8 cellular contexts compared by ENCODE assay signal in the genomic region with DNA sequence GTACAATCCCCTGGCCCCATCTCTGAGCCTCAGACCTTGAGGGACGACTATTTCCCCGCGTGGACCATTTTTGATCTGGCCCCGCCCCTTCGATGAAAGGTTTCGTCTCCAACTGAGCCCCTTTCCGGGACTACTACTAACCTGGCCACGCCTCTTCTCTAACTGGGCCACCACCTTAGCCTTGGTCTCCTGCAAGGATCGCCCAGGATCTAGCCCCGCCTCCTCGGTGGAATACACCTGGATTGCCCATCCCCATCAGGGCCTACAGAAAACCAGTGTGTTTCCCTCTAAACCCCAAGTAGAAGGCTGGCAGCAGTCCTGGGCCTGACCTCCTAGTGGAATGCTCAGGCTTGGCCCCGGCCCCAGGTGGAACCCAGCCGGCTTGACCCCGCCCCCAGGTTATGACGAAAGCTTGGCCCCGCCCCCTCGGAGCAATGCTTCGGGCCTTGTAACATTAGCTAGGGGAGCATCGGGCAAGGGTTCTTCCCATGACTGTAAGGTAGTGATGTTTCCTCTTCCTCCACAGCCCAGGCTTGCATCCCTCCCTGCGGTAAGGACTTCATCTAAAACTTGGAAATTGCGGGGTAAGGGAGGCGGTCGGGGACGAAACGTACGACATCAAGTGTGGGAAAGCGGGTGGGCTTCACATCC. TPM values are rescaled to one million over a fixed set of nuclear protein-coding genes. Genes with fewer than 3 reads are reported as not detected.
DNase-seq lines count a peak whose midpoint lies in the region; ATAC-seq and TF ChIP-seq lines count a peak whose summit lies in the region.

No MANE protein-coding gene starts in this region.

- 38% methylated on average over 27 of the region's 27 CpGs for WGBS in smooth muscle cell (ENCODE audit: low lambda C conversion rate)

- H3K36me3 ChIP-seq in RWPE2 (ENCODE audit: low read depth), result peaks cover 49% of the 10 kb centered on the region
- H3K36me3 ChIP-seq in iPS-18a (ENCODE audit: control insufficient read depth, low read depth, low read length), result no peaks in the 10 kb centered on the region
- no peaks in the 10 kb centered on the region for H3K36me3 ChIP-seq in smooth muscle cell (ENCODE audit: low read depth)

- TF ChIP-seq CTCF in RWPE2 (IDR thresholded peaks at IDR 0.05; ENCODE audit: poor library complexity, severe bottlenecking), result no peak
- no peak for TF ChIP-seq CTCF in MCF 10A (IDR thresholded peaks at IDR 0.05; ENCODE audit: unreplicated experiment)
- no peak for TF ChIP-seq CTCF in smooth muscle cell (IDR thresholded peaks at IDR 0.05; ENCODE audit: borderline replicate concordance, insufficient read depth, poor library complexity, severe bottlenecking)

- H3K27ac Mint-ChIP-seq in MCF 10A (ENCODE audit: low read depth, unreplicated experiment), result peak overlapping the region; percentile 90

- no peak overlapping the region for H2AFZ ChIP-seq in smooth muscle cell (ENCODE audit: low read depth)

- H3K9me3 Mint-ChIP-seq in MCF 10A (ENCODE audit: unreplicated experiment), result no peaks in the 10 kb centered on the region

- no peaks in the 10 kb centered on the region for H3K27me3 Mint-ChIP-seq in MCF 10A (ENCODE audit: insufficient read depth, unreplicated experiment)

- H3K79me2 ChIP-seq in smooth muscle cell (ENCODE audit: low read depth), result peaks cover 15% of the 10 kb centered on the region

- H3K27ac ChIP-seq in RWPE2 (ENCODE audit: poor library complexity, severe bottlenecking) (peak overlapping the region; percentile 37), iPS-18a (ENCODE audit: low read length) (peak overlapping the region; percentile 70), smooth muscle cell (ENCODE audit: low read depth) (peak overlapping the region; percentile 72)

- peaks cover 4% of the 10 kb centered on the region for H3K4me1 ChIP-seq in RWPE2 (ENCODE audit: insufficient read depth, poor library complexity, severe bottlenecking)
- peaks cover 8% of the 10 kb centered on the region for H3K4me1 ChIP-seq in iPS-18a (ENCODE audit: control insufficient read depth, low read depth, low read length)
- H3K4me1 ChIP-seq in smooth muscle cell (ENCODE audit: low read depth), result no peaks in the 10 kb centered on the region

- peaks cover 64% of the 10 kb centered on the region for H3K36me3 Mint-ChIP-seq in MCF 10A (ENCODE audit: insufficient read depth, unreplicated experiment)

- BruUV-seq in MCF 10A (replicated peaks; lab: Mats Ljungman, UMichigan), result no TSS peak

- no peaks in the 10 kb centered on the region for H3K9me3 ChIP-seq in RWPE2 (ENCODE audit: severe bottlenecking)
- no peaks in the 10 kb centered on the region for H3K9me3 ChIP-seq in iPS-18a (ENCODE audit: control insufficient read depth, low read depth, low read length)
- H3K9me3 ChIP-seq in smooth muscle cell (replicated peaks; ENCODE audit: low read depth), result no peaks in the 10 kb centered on the region

- peak overlapping the region; percentile 54 for H3K9ac ChIP-seq in iPS-18a (ENCODE audit: low read length)
- H3K9ac ChIP-seq in smooth muscle cell (ENCODE audit: low read depth), result no peak overlapping the region

- H3K27me3 ChIP-seq in RWPE2 (ENCODE audit: insufficient read depth, poor library complexity, severe bottlenecking), result no peaks in the 10 kb centered on the region
- H3K27me3 ChIP-seq in iPS-18a (ENCODE audit: control insufficient read depth, insufficient read depth, low read length), result peaks cover 6% of the 10 kb centered on the region
- no peaks in the 10 kb centered on the region for H3K27me3 ChIP-seq in smooth muscle cell (ENCODE audit: low read depth)

- H4K20me1 ChIP-seq in smooth muscle cell (ENCODE audit: low read depth), result peaks cover 70% of the 10 kb centered on the region

- H3K4me3 ChIP-seq in RWPE2 (ENCODE audit: severe bottlenecking), result peak overlapping the region; percentile 45
- H3K4me3 ChIP-seq in iPS-18a (ENCODE audit: low read length), result peak overlapping the region; percentile 77
- no peak overlapping the region for H3K4me3 ChIP-seq in smooth muscle cell

- peaks cover 42% of the 10 kb centered on the region for H3F3A ChIP-seq in smooth muscle cell (ENCODE audit: low read depth)

- CTCF ChIA-PET in MCF 10A (lab: Yijun Ruan, JAX), result interaction anchor here (0.6 to 3.0 kb wide), 4 partner anchors 14 to 107 kb away, joined by 3 to 19 read pairs (median 5); no protein-coding TSS in a partner anchor

- peak; percentile 54 for ATAC-seq in RWPE2 (ENCODE audit: low read depth)
- no peak for ATAC-seq in GM18870 (IDR thresholded peaks at IDR 0.05; ENCODE audit: unreplicated experiment)
- no peak for ATAC-seq in GM18873 (IDR thresholded peaks at IDR 0.05; ENCODE audit: low FRiP score, unreplicated experiment)

- peaks cover 45% of the 10 kb centered on the region for H3K4me1 Mint-ChIP-seq in MCF 10A (ENCODE audit: insufficient read depth, unreplicated experiment)

- POLR2A ChIA-PET in MCF 10A (lab: Yijun Ruan, JAX), result interaction anchor here (3.7 kb wide), 1 partner anchor 13 kb away, joined by 39 read pairs; no protein-coding TSS in a partner anchor

- DNase-seq in CD1c-positive myeloid dendritic cell (ENCODE audit: extremely low spot score) (peak; percentile 53), RWPE2 (ENCODE audit: low spot score) (peak; percentile 89), MCF 10A (ENCODE audit: unreplicated experiment) (peak; percentile 73), smooth muscle cell (lab: John Stamatoyannopoulos, UW; ENCODE audit: unreplicated experiment) (peak; percentile 18), DMS53 (lab: John Stamatoyannopoulos, UW) (no peak)

- intact Hi-C loops in MCF 10A (cut with micrococcal nuclease), result no loop called here

- peak overlapping the region; percentile 83 for H3K4me3 Mint-ChIP-seq in MCF 10A (ENCODE audit: unreplicated experiment)

- H3K4me2 ChIP-seq in smooth muscle cell, result peak overlapping the region; percentile 81

RNA-seq across cellular contexts. Expression of gene SPACA6, which starts 9.1 kb away (rescaled TPM):
- total RNA-seq in MCF 10A (2022) (13.1 and 18.1 TPM in 2 replicates), smooth muscle cell (3.3 and 4.1 TPM in 2 replicates)
- polyA plus RNA-seq in smooth muscle cell, result 3.0 and 4.3 TPM in 2 replicates

RNA-seq across cellular contexts. Expression of gene HAS1, which starts 21.6 kb away (rescaled TPM):
- 0.34 and 0.42 TPM in 2 replicates for total RNA-seq in MCF 10A (2022)
- total RNA-seq in smooth muscle cell, result 0.90 and 0.94 TPM in 2 replicates
- 1.5 and 1.8 TPM in 2 replicates for polyA plus RNA-seq in smooth muscle cell

RNA-seq across cellular contexts. Expression of gene FPR1, which starts 49.5 kb away (rescaled TPM):
- total RNA-seq in MCF 10A (2022), result 6.2 and 8.6 TPM in 2 replicates
- not detected in 2 replicates for total RNA-seq in smooth muscle cell
- polyA plus RNA-seq in smooth muscle cell, result not detected in 2 replicates

RNA-seq across cellular contexts. Expression of gene SIGLEC14, which starts 55.6 kb away (rescaled TPM):
- total RNA-seq in MCF 10A (2022) (not detected in 2 replicates), smooth muscle cell (not detected in 2 replicates)
- polyA plus RNA-seq in smooth muscle cell, result not detected in 2 replicates

RNA-seq across cellular contexts. Expression of gene FPR2, which starts 58.8 kb away (rescaled TPM):
- total RNA-seq in MCF 10A (2022) (not detected in 2 replicates), smooth muscle cell (0.13 TPM in 1 of 2 replicates, not detected in the other)
- polyA plus RNA-seq in smooth muscle cell, result not detected in 2 replicates
